In genomic region chr10:113386005-113386404, GRCh38 we compare ENCODE assay signal across 14 cellular contexts.
DNase-seq lines count a peak whose midpoint lies in the region; ATAC-seq, FAIRE-seq and TF ChIP-seq lines count a peak whose summit lies in the region.
"Had no signal": no experiment of that assay in that cellular context is flagged by ENCODE, and none has a peak within 500 bp of the region (broad histone marks: within the 10 kb centered on the region; RNA-seq: fewer than 3 reads in every experiment).

No MANE protein-coding gene starts in this region.

- H3K9me3 ChIP-seq in fibroblast of lung (ENCODE audit: control insufficient read depth, insufficient read depth, low read depth, low read length) = no peaks in the 10 kb centered on the region

- H3K4me3 ChIP-seq in fibroblast of lung (replicated peaks in 1 of 4; ENCODE audit: control extremely low read depth in 1 of 4, insufficient read depth in 1 of 4, low read depth in 3 of 4, low read length in 4 of 4) (peak overlapping the region in 3 of 4 experiments; percentile 9 to 21 (median 18)), skeletal muscle cell (ENCODE audit: low read depth, low read length) (no peak overlapping the region)

- H3K4me1 ChIP-seq in fibroblast of lung (ENCODE audit: control insufficient read depth, extremely low read depth, insufficient read depth, low read length) = peaks cover 6% of the 10 kb centered on the region

- H3K36me3 ChIP-seq in fibroblast of lung (ENCODE audit: control insufficient read depth, insufficient read depth, low read length) = no peaks in the 10 kb centered on the region
- H3K36me3 ChIP-seq: WERI-Rb-1 had no signal

- H3K4me2 ChIP-seq in fibroblast of lung (ENCODE audit: extremely low read depth, insufficient read depth, low read length) = peak overlapping the region; percentile 44

- H3K27me3 ChIP-seq in fibroblast of lung (ENCODE audit: control insufficient read depth, insufficient read depth, low read length) = no peaks in the 10 kb centered on the region

- H4K20me1 ChIP-seq in fibroblast of lung (ENCODE audit: control insufficient read depth, extremely low read depth, insufficient read depth, low read length) = no peaks in the 10 kb centered on the region

- H3K9ac ChIP-seq in fibroblast of lung (ENCODE audit: insufficient read depth, low read length) = no peak overlapping the region

- no peak for FAIRE-seq in RCC 7860 (lab: Jason Lieb, UNC)
- FAIRE-seq: D721Med had no signal

- H3K27ac ChIP-seq in fibroblast of lung (ENCODE audit: insufficient read depth, low read length) = no peak overlapping the region
- H3K27ac ChIP-seq: WERI-Rb-1 had no signal

- DNase-seq in GM03348 (ENCODE audit: low spot score) (peak; percentile 68), fibroblast of lung (ENCODE audit: low read depth in 2 of 2) (peak; percentile 40 to 50), skeletal muscle cell (ENCODE audit: low read depth) (peak; percentile 5), COR-L47 (lab: John Stamatoyannopoulos, UW) (no peak), RCC 7860 (ENCODE audit: low spot score) (no peak)
- no peak for DNase-seq in activated CD4-positive, alpha-beta T cell treated with anti-CD3 and anti-CD28 coated beads, Interleukin-2, amount 50 U/mL, for 1 hour
- DNase-seq: activated T-cell treated with anti-CD3 and anti-CD28 coated beads for 4 hours; natural killer cell; NCI-H345; stimulated activated CD4-positive, alpha-beta T cell treated with anti-CD3 and anti-CD28 coated beads, Interleukin-15, amount 100 ng/mL, for 24 hours; WERI-Rb-1 had no signal

- TF ChIP-seq CTCF in fibroblast of lung (conservative IDR thresholded peaks at IDR 0.05 in 1 of 2, IDR thresholded peaks at IDR 0.05 in 1 of 2; ENCODE audit: low read depth in 1 of 2, low read length in 2 of 2) = no peak

- no peak overlapping the region for H2AFZ ChIP-seq in fibroblast of lung (ENCODE audit: low read length)

- ATAC-seq in SK-N-SH treated with all-trans-retinoic acid at 6 μM for 48 hours (peak; percentile 11; the same call in 2 of the 3 replicates), GM21390 (IDR thresholded peaks at IDR 0.05; ENCODE audit: unreplicated experiment) (no peak)
- ATAC-seq: natural killer cell had no signal

- H3K79me2 ChIP-seq in fibroblast of lung (ENCODE audit: control insufficient read depth, insufficient read depth, low read length) = no peaks in the 10 kb centered on the region

TF ChIP-seq in SK-N-SH treated with all-trans-retinoic acid at 6 μM for 48 hours, 23 proteins besides CTCF, POLR2A, EP300 and RAD21:
- TF ChIP-seq TCF4 (CRISPR knock-in tag; IDR thresholded peaks at IDR 0.05; ENCODE audit: borderline replicate concordance) = no peak
- TF ChIP-seq, protein P1, sequence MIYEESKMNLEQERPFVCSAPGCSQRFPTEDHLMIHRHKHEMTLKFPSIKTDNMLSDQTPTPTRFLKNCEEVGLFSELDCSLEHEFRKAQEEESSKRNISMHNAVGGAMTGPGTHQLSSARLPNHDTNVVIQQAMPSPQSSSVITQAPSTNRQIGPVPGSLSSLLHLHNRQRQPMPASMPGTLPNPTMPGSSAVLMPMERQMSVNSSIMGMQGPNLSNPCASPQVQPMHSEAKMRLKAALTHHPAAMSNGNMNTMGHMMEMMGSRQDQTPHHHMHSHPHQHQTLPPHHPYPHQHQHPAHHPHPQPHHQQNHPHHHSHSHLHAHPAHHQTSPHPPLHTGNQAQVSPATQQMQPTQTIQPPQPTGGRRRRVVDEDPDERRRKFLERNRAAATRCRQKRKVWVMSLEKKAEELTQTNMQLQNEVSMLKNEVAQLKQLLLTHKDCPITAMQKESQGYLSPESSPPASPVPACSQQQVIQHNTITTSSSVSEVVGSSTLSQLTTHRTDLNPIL (CRISPR knock-in tag; IDR thresholded peaks at IDR 0.05; ENCODE audit: low read depth) = no peak
- no peak for TF ChIP-seq ZFP3 (CRISPR knock-in tag; IDR thresholded peaks at IDR 0.05)
- TF ChIP-seq ESRRG (CRISPR knock-in tag; IDR thresholded peaks at IDR 0.05) = no peak
- TF ChIP-seq RARB (CRISPR knock-in tag; IDR thresholded peaks at IDR 0.05) = no peak
- TF ChIP-seq, protein P2, sequence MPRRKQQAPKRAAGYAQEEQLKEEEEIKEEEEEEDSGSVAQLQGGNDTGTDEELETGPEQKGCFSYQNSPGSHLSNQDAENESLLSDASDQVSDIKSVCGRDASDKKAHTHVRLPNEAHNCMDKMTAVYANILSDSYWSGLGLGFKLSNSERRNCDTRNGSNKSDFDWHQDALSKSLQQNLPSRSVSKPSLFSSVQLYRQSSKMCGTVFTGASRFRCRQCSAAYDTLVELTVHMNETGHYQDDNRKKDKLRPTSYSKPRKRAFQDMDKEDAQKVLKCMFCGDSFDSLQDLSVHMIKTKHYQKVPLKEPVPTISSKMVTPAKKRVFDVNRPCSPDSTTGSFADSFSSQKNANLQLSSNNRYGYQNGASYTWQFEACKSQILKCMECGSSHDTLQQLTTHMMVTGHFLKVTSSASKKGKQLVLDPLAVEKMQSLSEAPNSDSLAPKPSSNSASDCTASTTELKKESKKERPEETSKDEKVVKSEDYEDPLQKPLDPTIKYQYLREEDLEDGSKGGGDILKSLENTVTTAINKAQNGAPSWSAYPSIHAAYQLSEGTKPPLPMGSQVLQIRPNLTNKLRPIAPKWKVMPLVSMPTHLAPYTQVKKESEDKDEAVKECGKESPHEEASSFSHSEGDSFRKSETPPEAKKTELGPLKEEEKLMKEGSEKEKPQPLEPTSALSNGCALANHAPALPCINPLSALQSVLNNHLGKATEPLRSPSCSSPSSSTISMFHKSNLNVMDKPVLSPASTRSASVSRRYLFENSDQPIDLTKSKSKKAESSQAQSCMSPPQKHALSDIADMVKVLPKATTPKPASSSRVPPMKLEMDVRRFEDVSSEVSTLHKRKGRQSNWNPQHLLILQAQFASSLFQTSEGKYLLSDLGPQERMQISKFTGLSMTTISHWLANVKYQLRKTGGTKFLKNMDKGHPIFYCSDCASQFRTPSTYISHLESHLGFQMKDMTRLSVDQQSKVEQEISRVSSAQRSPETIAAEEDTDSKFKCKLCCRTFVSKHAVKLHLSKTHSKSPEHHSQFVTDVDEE (CRISPR knock-in tag; IDR thresholded peaks at IDR 0.05) = no peak
- no peak for TF ChIP-seq OSR1 (CRISPR knock-in tag; IDR thresholded peaks at IDR 0.05)
- TF ChIP-seq ZC3H10 (CRISPR knock-in tag; IDR thresholded peaks at IDR 0.05) = no peak
- TF ChIP-seq, protein P3, sequence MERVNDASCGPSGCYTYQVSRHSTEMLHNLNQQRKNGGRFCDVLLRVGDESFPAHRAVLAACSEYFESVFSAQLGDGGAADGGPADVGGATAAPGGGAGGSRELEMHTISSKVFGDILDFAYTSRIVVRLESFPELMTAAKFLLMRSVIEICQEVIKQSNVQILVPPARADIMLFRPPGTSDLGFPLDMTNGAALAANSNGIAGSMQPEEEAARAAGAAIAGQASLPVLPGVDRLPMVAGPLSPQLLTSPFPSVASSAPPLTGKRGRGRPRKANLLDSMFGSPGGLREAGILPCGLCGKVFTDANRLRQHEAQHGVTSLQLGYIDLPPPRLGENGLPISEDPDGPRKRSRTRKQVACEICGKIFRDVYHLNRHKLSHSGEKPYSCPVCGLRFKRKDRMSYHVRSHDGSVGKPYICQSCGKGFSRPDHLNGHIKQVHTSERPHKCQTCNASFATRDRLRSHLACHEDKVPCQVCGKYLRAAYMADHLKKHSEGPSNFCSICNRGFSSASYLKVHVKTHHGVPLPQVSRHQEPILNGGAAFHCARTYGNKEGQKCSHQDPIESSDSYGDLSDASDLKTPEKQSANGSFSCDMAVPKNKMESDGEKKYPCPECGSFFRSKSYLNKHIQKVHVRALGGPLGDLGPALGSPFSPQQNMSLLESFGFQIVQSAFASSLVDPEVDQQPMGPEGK (CRISPR knock-in tag; IDR thresholded peaks at IDR 0.05; ENCODE audit: borderline replicate concordance) = no peak
- TF ChIP-seq TOX (CRISPR knock-in tag; IDR thresholded peaks at IDR 0.05; ENCODE audit: borderline replicate concordance) = no peak

Comparison
In these comparisons a context has a peak if more than half of its experiments do, and no peak if none do; other contexts are left out.
1. DNase-seq: peak in GM03348 (single experiment), fibroblast of lung (2 of 2) and skeletal muscle cell (single experiment); none in activated CD4-positive, alpha-beta T cell treated with anti-CD3 and anti-CD28 coated beads, Interleukin-2, amount 50 U/mL, for 1 hour (single experiment), COR-L47 (single experiment) and RCC 7860 (single experiment).